Comparison of ENCODE assay signal across 32 cellular contexts in genomic region chr3:60024400-60024799, GRCh38.
"Had no signal": no experiment of that assay in that cellular context is flagged by ENCODE, and none has a peak within 500 bp of the region (broad histone marks: within the 10 kb centered on the region; RNA-seq: fewer than 3 reads in every experiment).

No MANE protein-coding gene starts in this region.

- ATAC-seq: activated CD8-positive, alpha-beta T cell treated with anti-CD3 and anti-CD28 coated beads for 36 hours; activated T-helper 17 cell treated with anti-CD3 and anti-CD28 coated beads, Interleukin-2, amount 50 U/mL, for 72 hours; Panc1 had no signal

- H3K4me3 Mint-ChIP-seq: activated CD4-positive, alpha-beta T cell treated with anti-CD3 and anti-CD28 coated beads, Interleukin-2, amount 10 ng/mL, durations not matched to agents 7 days and 5 days; activated CD8-positive, alpha-beta T cell treated with anti-CD3 and anti-CD28 coated beads for 36 hours; activated naive CD4-positive, alpha-beta T cell treated with anti-CD3 and anti-CD28 coated beads, Interleukin-2, amount 10 ng/mL, durations not matched to agents 7 days and 5 days; activated naive CD8-positive, alpha-beta T cell treated with anti-CD3 and anti-CD28 coated beads, Interleukin-2, amount 10 ng/mL, durations not matched to agents 7 days and 5 days; activated T-helper 17 cell treated with anti-CD3 and anti-CD28 coated beads, Interleukin-2, amount 50 U/mL, for 72 hours; central memory CD8-positive, alpha-beta T cell; IgD-negative memory B cell; T-helper 1 cell treated with Interleukin-12 subunit alpha and Interleukin-12 subunit beta and Interleukin-4 antibody, amounts not matched to agents 30 μg/mL and 1 μg/mL, for 36 hours had no signal

- H3K4me1 ChIP-seq: ascending aorta, SJCRH30 had no signal

- H3K36me3 ChIP-seq: ascending aorta, cardiac muscle cell, MG63, SJCRH30 had no signal

- H3K27me3 Mint-ChIP-seq: activated CD4-positive, alpha-beta T cell treated with anti-CD3 and anti-CD28 coated beads, Interleukin-2, amount 10 ng/mL, durations not matched to agents 7 days and 5 days; activated CD8-positive, alpha-beta T cell treated with anti-CD3 and anti-CD28 coated beads for 36 hours; activated naive CD4-positive, alpha-beta T cell treated with anti-CD3 and anti-CD28 coated beads, Interleukin-2, amount 10 ng/mL, durations not matched to agents 7 days and 5 days; activated naive CD8-positive, alpha-beta T cell treated with anti-CD3 and anti-CD28 coated beads, Interleukin-2, amount 10 ng/mL, durations not matched to agents 7 days and 5 days; activated T-helper 17 cell treated with anti-CD3 and anti-CD28 coated beads, Interleukin-2, amount 50 U/mL, for 72 hours; central memory CD8-positive, alpha-beta T cell had no signal

- H3K4me1 Mint-ChIP-seq: IgD-negative memory B cell had no signal

- H3K36me3 Mint-ChIP-seq: IgD-negative memory B cell had no signal

- H3K27ac ChIP-seq: ascending aorta, cardiac muscle cell, SJCRH30, SK-N-MC had no signal

- H3K9me3 ChIP-seq: ascending aorta, MG63, SJCRH30 had no signal

- H3K27me3 ChIP-seq: ascending aorta, cardiac muscle cell, MG63, SJCRH30 had no signal

- H3K4me3 ChIP-seq: ascending aorta, cardiac muscle cell, MG63, SJCRH30, SK-N-MC had no signal

- H3K27ac Mint-ChIP-seq: activated CD4-positive, alpha-beta T cell treated with anti-CD3 and anti-CD28 coated beads, Interleukin-2, amount 10 ng/mL, durations not matched to agents 7 days and 5 days; activated CD8-positive, alpha-beta T cell treated with anti-CD3 and anti-CD28 coated beads for 36 hours; activated naive CD8-positive, alpha-beta T cell treated with anti-CD3 and anti-CD28 coated beads, Interleukin-2, amount 10 ng/mL, durations not matched to agents 7 days and 5 days; activated T-helper 17 cell treated with anti-CD3 and anti-CD28 coated beads, Interleukin-2, amount 50 U/mL, for 72 hours; IgD-negative memory B cell; T-helper 1 cell treated with Interleukin-12 subunit alpha and Interleukin-12 subunit beta and Interleukin-4 antibody, amounts not matched to agents 30 μg/mL and 1 μg/mL, for 36 hours had no signal

- H3K9me3 Mint-ChIP-seq: activated naive CD4-positive, alpha-beta T cell treated with anti-CD3 and anti-CD28 coated beads, Interleukin-2, amount 10 ng/mL, durations not matched to agents 7 days and 5 days; central memory CD8-positive, alpha-beta T cell; IgD-negative memory B cell; T-helper 2 cell treated with Interferon-gamma antibody and Interleukin-4, amounts not matched to agents 5 μg/mL and 100 μg/mL, for 36 hours had no signal

- DNase-seq: activated CD4-positive, alpha-beta T cell treated with anti-CD3 and anti-CD28 coated beads, Interleukin-2, amount 10 ng/mL, durations not matched to agents 7 days and 5 days; activated CD8-positive, alpha-beta T cell treated with anti-CD3 and anti-CD28 coated beads for 36 hours; activated gamma-delta T cell; activated naive CD4-positive, alpha-beta T cell treated with anti-CD3 and anti-CD28 coated beads, Interleukin-2, amount 10 ng/mL, durations not matched to agents 7 days and 5 days; activated naive CD8-positive, alpha-beta T cell treated with anti-CD3 and anti-CD28 coated beads, Interleukin-2, amount 10 ng/mL, durations not matched to agents 7 days and 5 days; activated T-cell treated with anti-CD3 and anti-CD28 coated beads, Interleukin-2, amount 50 U/mL, for 48 hours; amygdala; Kasumi-1; KBM-7; MG63; NCI-H1048; NCI-H1105 treated with DMSO at 0.1 percent for 48 hours; NCI-H1436; NCI-H1694; NCI-H1930; NCI-H2081 treated with DMSO at 0.1 percent for 48 hours; NCI-H226; NCI-H446 treated with DMSO at 0.1 percent for 48 hours; NCI-H524; NCI-H69; NCI-H82; SHP77; SJCRH30 had no signal
